ENCODE assay signal across 21 cellular contexts in the genomic region with DNA sequence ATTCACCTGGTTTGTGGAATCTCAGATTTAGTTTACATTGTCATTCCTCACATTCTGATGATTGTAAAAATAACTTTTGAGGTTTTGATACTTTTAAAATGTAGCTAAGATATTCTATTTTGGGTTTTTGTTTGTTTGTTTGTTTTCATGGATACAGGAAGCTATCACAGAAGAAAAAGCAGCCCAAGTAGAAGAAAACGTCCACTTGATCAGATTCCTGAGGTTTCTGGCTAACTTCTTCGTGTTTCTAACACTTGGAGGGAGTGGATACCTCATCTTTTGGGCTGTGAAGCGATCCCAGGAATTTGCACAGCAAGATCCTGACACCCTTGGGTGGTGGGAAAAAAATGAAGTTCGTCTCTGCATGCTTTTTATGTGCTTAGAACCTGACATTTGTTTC.
DNase-seq lines count a peak whose midpoint lies in the region; ATAC-seq and TF ChIP-seq lines count a peak whose summit lies in the region.
"Had no signal": no experiment of that assay in that cellular context is flagged by ENCODE, and none has a peak within 500 bp of the region (broad histone marks: within the 10 kb centered on the region; RNA-seq: fewer than 3 reads in every experiment).

No MANE protein-coding gene starts in this region.

- no peaks in the 10 kb centered on the region for H3F3A ChIP-seq in GM23248 (ENCODE audit: insufficient read depth)

- POLR2A ChIA-PET in OCI-LY7 (lab: Charles Lee), result interaction anchor here (0.7 kb wide), 1 partner anchor 16 kb away, joined by 5 read pairs; no protein-coding TSS in a partner anchor

- BruUV-seq in OCI-LY7 (replicated peaks; lab: Mats Ljungman, UMichigan), result no TSS peak

- no peak overlapping the region for H3K9ac ChIP-seq in GM23248

- CTCF ChIA-PET in OCI-LY7 (lab: Charles Lee; ENCODE audit: unreplicated experiment), result no interaction called here

- in situ Hi-C loops in GM23248 (cut with MboI), result no loop called here

- H3K4me3 ChIP-seq in AG10803 (ENCODE audit: low read length) (no peak overlapping the region), GM23248 (no peak overlapping the region), neuron (ENCODE audit: low read length) (no peak overlapping the region), heart right ventricle (no peak overlapping the region), OCI-LY7 (ENCODE audit: low read depth, low read length, poor library complexity, severe bottlenecking) (no peak overlapping the region), lower lobe of right lung (no peak overlapping the region)
- H3K4me3 ChIP-seq: GM12878, K562 had no signal

- H3K79me2 ChIP-seq in GM23248 (ENCODE audit: insufficient read depth), result no peaks in the 10 kb centered on the region
- no peaks in the 10 kb centered on the region for H3K79me2 ChIP-seq in OCI-LY7 (ENCODE audit: insufficient read depth, low read depth, low read length)

- no peaks in the 10 kb centered on the region; the same call in 1 of the 2 replicates for H3K27me3 ChIP-seq in GM23248 (replicated peaks; ENCODE audit: insufficient read depth)
- no peaks in the 10 kb centered on the region for H3K27me3 ChIP-seq in neuron (ENCODE audit: insufficient read depth, low read length)
- no peaks in the 10 kb centered on the region for H3K27me3 ChIP-seq in heart right ventricle
- no peaks in the 10 kb centered on the region for H3K27me3 ChIP-seq in lower lobe of right lung (ENCODE audit: low read depth)

- no peak for ATAC-seq in heart right ventricle
- no peak for ATAC-seq in lower lobe of right lung
- ATAC-seq: GM12878, K562, SK-N-SH treated with all-trans-retinoic acid at 6 μM for 48 hours had no signal

- peak; percentile 51 for DNase-seq in AG10803 (ENCODE audit: low read depth)
- peak; percentile 17 for DNase-seq in GM23248
- DNase-seq in astrocyte of the hippocampus (ENCODE audit: low read depth, low spot score), result peak; percentile 70
- no peak for DNase-seq in heart right ventricle
- no peak for DNase-seq in OCI-LY7 (ENCODE audit: low spot score)
- no peak for DNase-seq in lower lobe of right lung
- DNase-seq in nucleus accumbens (lab: John Stamatoyannopoulos, UW), result no peak
- DNase-seq: AML-193; DMS 273 treated with DMSO at 0.1 percent for 48 hours; GDM1; MV-4-11; NCI-H1694 treated with DMSO at 0.1 percent for 48 hours; NCI-H2107; NCI-H510A; NCI-H748 treated with DMSO at 0.1 percent for 48 hours; NK-92 treated with Interleukin-12 subunit alpha and Interleukin-12 subunit beta, amount 100 ng/mL, for 24 hours; SHP77 treated with DMSO at 0.1 percent for 48 hours had no signal

- H3K27ac ChIP-seq in GM23248, result no peak overlapping the region
- no peak overlapping the region for H3K27ac ChIP-seq in heart right ventricle
- no peak overlapping the region for H3K27ac ChIP-seq in OCI-LY7 (ENCODE audit: low read depth, low read length, poor library complexity, severe bottlenecking)
- no peak overlapping the region for H3K27ac ChIP-seq in lower lobe of right lung

- H3K9me2 ChIP-seq in GM23248 (ENCODE audit: insufficient read depth) (no peaks in the 10 kb centered on the region), OCI-LY7 (ENCODE audit: insufficient read depth, low read length) (no peaks in the 10 kb centered on the region)

- H3K9me3 ChIP-seq in GM23248 (ENCODE audit: low read depth), result no peaks in the 10 kb centered on the region
- H3K9me3 ChIP-seq in neuron (ENCODE audit: low read length), result no peaks in the 10 kb centered on the region
- peaks cover 0 to 6% (median 0%) of the 10 kb centered on the region in 11 donors for H3K9me3 ChIP-seq in heart right ventricle
- H3K9me3 ChIP-seq in OCI-LY7 (ENCODE audit: low read length), result no peaks in the 10 kb centered on the region
- no peaks in the 10 kb centered on the region for H3K9me3 ChIP-seq in lower lobe of right lung

- 3 to 6% methylated on average over 4 of the region's 4 CpGs for WGBS in GM23248 (ENCODE audit: low coverage in 1 of 2, low lambda C conversion rate in 2 of 2, missing lambda C conversion rate in 2 of 2), 2 experiments
- 37 to 42% methylated on average over 4 of the region's 4 CpGs for WGBS in heart right ventricle, 2 donors

- TF ChIP-seq CTCF in AG10803 (conservative IDR thresholded peaks at IDR 0.05; ENCODE audit: low read length) (no peak), heart right ventricle (IDR thresholded peaks at IDR 0.05) (no peak), OCI-LY7 (conservative IDR thresholded peaks at IDR 0.05; ENCODE audit: low read length) (no peak), lower lobe of right lung (IDR thresholded peaks at IDR 0.05) (no peak)

- H3K4me2 ChIP-seq in GM23248 (ENCODE audit: unreplicated experiment) (no peak overlapping the region), OCI-LY7 (ENCODE audit: low read length) (no peak overlapping the region)

- 0 out of 2 replicates have a peak overlapping the region, but pooled peaks have one; percentile 7 for H2AFZ ChIP-seq in GM23248
- H2AFZ ChIP-seq in neuron (ENCODE audit: low read depth, low read length), result peak overlapping the region; percentile 32
- no peak overlapping the region for H2AFZ ChIP-seq in OCI-LY7 (ENCODE audit: low read length)

- no peaks in the 10 kb centered on the region for H4K20me1 ChIP-seq in GM23248 (ENCODE audit: insufficient read depth)
- no peaks in the 10 kb centered on the region for H4K20me1 ChIP-seq in OCI-LY7 (ENCODE audit: insufficient read depth, low read length)

- H3K36me3 ChIP-seq in GM23248 (ENCODE audit: low read depth) (no peaks in the 10 kb centered on the region), neuron (ENCODE audit: insufficient read depth, low read length) (no peaks in the 10 kb centered on the region), heart right ventricle (no peaks in the 10 kb centered on the region), OCI-LY7 (ENCODE audit: insufficient read depth, low read length) (no peaks in the 10 kb centered on the region), lower lobe of right lung (no peaks in the 10 kb centered on the region)

- intact Hi-C loops in heart right ventricle (cut with DNase I), result loop anchor here in 1 of 10 donors (2.0 kb wide), 1 partner anchor 62 kb away; no protein-coding TSS in a partner anchor
- intact Hi-C loops in OCI-LY7 (cut with micrococcal nuclease; ENCODE audit: unreplicated experiment), result no loop called here
- intact Hi-C loops in lower lobe of right lung (cut with DNase I), result no loop called here

- no peaks in the 10 kb centered on the region for H3K4me1 ChIP-seq in GM23248 (ENCODE audit: insufficient read depth)
- H3K4me1 ChIP-seq in neuron (ENCODE audit: insufficient read depth, low read length), result no peaks in the 10 kb centered on the region
- H3K4me1 ChIP-seq in heart right ventricle, result no peaks in the 10 kb centered on the region
- H3K4me1 ChIP-seq in OCI-LY7 (ENCODE audit: insufficient read depth, low read length, poor library complexity, severe bottlenecking), result no peaks in the 10 kb centered on the region
- no peaks in the 10 kb centered on the region for H3K4me1 ChIP-seq in lower lobe of right lung

Comparison
In these comparisons a context has a peak if more than half of its experiments do, and no peak if none do; other contexts are left out.
1. DNase-seq: peak in AG10803 (single experiment), GM23248 (single experiment) and astrocyte of the hippocampus (single experiment); none in heart right ventricle (0 of 2), OCI-LY7 (single experiment), lower lobe of right lung (single experiment) and nucleus accumbens (0 of 56).